Comparison of ENCODE assay signal across 1 cellular context in genomic region chr1:202056644-202057334, GRCh38.
TF ChIP-seq lines count a peak whose summit lies in the region.

No MANE protein-coding gene starts in this region.

TF ChIP-seq in A549, 52 proteins besides CTCF, POLR2A, EP300 and RAD21 (continued from another document):
- TF ChIP-seq MAFK (IDR thresholded peaks at IDR 0.05; ENCODE audit: partially characterized antibody) (peak; percentile 9), EHMT2 (IDR thresholded peaks at IDR 0.05; ENCODE audit: low read depth) (no peak), ELK1 (IDR thresholded peaks at IDR 0.05; ENCODE audit: low read depth, low read length) (no peak), SREBF2 (IDR thresholded peaks at IDR 0.05) (no peak), KDM1A (IDR thresholded peaks at IDR 0.05; ENCODE audit: low read depth) (no peak), HES2 (IDR thresholded peaks at IDR 0.05) (no peak), JUN (IDR thresholded peaks at IDR 0.05) (peak; percentile 38 to 74; a peak in 3 of 5 replicates), BCL3 (IDR thresholded peaks at IDR 0.05) (0 out of 3 replicates have a peak, but pooled peaks have one; percentile 41), CEBPB (IDR thresholded peaks at IDR 0.05) (no peak), ZNF302 (CRISPR knock-in tag; IDR thresholded peaks at IDR 0.05) (peak; percentile 94), USF2 (IDR thresholded peaks at IDR 0.05) (0 out of 2 replicates have a peak, but pooled peaks have one; percentile 2), FOSB (CRISPR knock-in tag; IDR thresholded peaks at IDR 0.05) (peak; percentile 77), KDM5A (IDR thresholded peaks at IDR 0.05) (no peak), ZC3H11A (IDR thresholded peaks at IDR 0.05) (no peak), PBX3 (IDR thresholded peaks at IDR 0.05) (peak; percentile 74), JUNB (IDR thresholded peaks at IDR 0.05) (no peak), EHF (CRISPR knock-in tag; IDR thresholded peaks at IDR 0.05) (peak; percentile 97), RARB (CRISPR knock-in tag; IDR thresholded peaks at IDR 0.05) (no peak), CHD2 (IDR thresholded peaks at IDR 0.05; ENCODE audit: low read length, partially characterized antibody) (no peak), CBX2 (IDR thresholded peaks at IDR 0.05; ENCODE audit: borderline replicate concordance, low read depth) (no peak)
